ENCODE assay signal across 1 cellular context in the genomic region with DNA sequence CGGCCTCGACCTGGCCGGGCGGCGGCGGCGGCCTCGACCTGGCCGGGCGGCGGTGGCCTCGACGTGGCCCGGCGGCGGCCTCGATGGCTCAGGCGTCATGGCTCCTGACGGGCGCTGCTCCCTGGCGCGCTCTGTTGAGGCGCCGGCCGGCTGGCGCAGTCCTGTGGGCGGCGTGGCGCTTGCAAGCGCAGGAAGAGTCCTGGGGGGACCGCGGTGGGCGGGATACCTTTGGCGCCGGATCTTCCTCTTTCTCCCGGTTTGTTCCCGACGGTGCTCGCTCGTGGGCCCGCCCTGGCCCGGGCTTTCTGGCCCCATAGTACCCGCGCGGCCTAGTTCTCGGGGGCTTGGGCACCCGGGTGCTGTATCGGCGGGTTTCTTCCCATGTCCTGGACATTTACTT. TPM values are rescaled to one million over a fixed set of nuclear protein-coding genes. Genes with fewer than 3 reads are reported as not detected.
"Had no signal": no experiment of that assay in that cellular context is flagged by ENCODE, and none has a peak within 500 bp of the region (broad histone marks: within the 10 kb centered on the region; RNA-seq: fewer than 3 reads in every experiment).

No MANE protein-coding gene starts in this region.

RNA-seq across cellular contexts. Expression of gene RGPD1, which starts 0.7 kb away (rescaled TPM):
- total RNA-seq: upper lobe of right lung had no signal
